In the genomic region with DNA sequence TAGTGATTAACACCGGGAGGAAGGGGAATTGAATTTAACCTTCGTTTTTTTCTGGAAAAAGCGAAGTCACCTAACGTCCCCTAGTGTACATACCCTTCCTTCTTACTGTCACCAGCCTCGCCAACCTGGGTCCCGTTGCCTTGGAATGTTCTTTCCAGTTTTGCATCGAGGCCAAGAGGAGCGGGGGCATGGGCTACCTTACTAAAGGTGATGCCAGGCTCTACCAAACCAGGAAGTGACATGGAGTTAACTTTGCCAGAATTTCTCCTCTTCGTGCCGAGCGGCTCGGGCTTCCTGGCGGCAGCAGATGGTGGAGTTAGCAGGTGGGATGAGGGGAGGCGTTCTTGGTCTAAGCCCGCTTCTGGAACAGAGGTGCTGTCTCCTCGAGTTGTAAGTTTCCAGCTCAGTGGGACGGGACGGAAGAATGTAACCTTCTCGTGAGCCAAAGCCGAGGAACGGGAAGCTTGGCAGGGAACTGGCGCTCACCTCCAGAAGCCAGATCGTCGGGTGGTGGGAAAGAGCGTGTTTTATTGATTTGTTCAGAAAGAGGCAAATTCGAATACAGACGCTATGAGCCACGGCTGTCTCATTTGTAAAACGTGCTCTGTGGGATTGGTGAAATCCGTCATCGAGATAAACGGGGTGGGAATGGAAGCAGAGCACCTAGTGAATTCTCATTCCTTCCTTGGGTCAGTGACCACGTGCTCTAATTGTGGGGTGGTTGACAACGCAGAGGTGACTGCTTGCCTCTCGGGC, we compare ENCODE assay signal across 7 cellular contexts. TPM values are rescaled to one million over a fixed set of nuclear protein-coding genes. Genes with fewer than 3 reads are reported as not detected.
DNase-seq lines count a peak whose midpoint lies in the region; ATAC-seq and TF ChIP-seq lines count a peak whose summit lies in the region.

No MANE protein-coding gene starts in this region.

- no peaks in the 10 kb centered on the region for H4K20me1 ChIP-seq in OCI-LY1 (ENCODE audit: insufficient read depth, low read length)

- H3K9ac ChIP-seq in ES-I3 (ENCODE audit: low read depth, low read length): peak overlapping the region; percentile 77
- H3K9ac ChIP-seq in OCI-LY1 (ENCODE audit: low read length): peak overlapping the region; percentile 78

- H3K27me3 ChIP-seq in OCI-LY1 (ENCODE audit: insufficient read depth, low read length) (no peaks in the 10 kb centered on the region), vagina (no peaks in the 10 kb centered on the region)

- intact Hi-C loops in vagina (cut with DNase I): no loop called here

- 0 out of 2 replicates have a peak, but pooled peaks cover 3% of the 10 kb centered on the region for H3F3A ChIP-seq in OCI-LY1 (ENCODE audit: insufficient read depth, low read length)

- TF ChIP-seq POLR2A in vagina (IDR thresholded peaks at IDR 0.05): no peak

- H3K9me3 ChIP-seq in ES-I3 (ENCODE audit: control insufficient read depth, insufficient read depth, low read length): no peaks in the 10 kb centered on the region
- no peaks in the 10 kb centered on the region for H3K9me3 ChIP-seq in OCI-LY1 (ENCODE audit: low read length)
- no peaks in the 10 kb centered on the region for H3K9me3 ChIP-seq in vagina

- 0 out of 2 replicates have a peak overlapping the region, but pooled peaks have one; percentile 6 for H2AFZ ChIP-seq in OCI-LY1 (ENCODE audit: low read length)

- peak; percentile 7 for ATAC-seq in GM21619 (IDR thresholded peaks at IDR 0.05; ENCODE audit: unreplicated experiment)

- H3K27ac ChIP-seq in OCI-LY1 (ENCODE audit: low read depth, low read length, poor library complexity, severe bottlenecking): peak overlapping the region; percentile 51
- H3K27ac ChIP-seq in cingulate gyrus (ENCODE audit: low read depth, low read length): peak overlapping the region; percentile 4
- H3K27ac ChIP-seq in vagina: peak overlapping the region; percentile 28

- TF ChIP-seq CTCF in OCI-LY1 (IDR thresholded peaks at IDR 0.05; ENCODE audit: low read length) (no peak), vagina (IDR thresholded peaks at IDR 0.05) (no peak)

- H3K79me2 ChIP-seq in OCI-LY1 (ENCODE audit: insufficient read depth, low read length): peaks cover 20% of the 10 kb centered on the region

- no peaks in the 10 kb centered on the region for H3K9me2 ChIP-seq in OCI-LY1 (ENCODE audit: low read depth, low read length)

- DNase-seq in midbrain (lab: John Stamatoyannopoulos, UW): peak; percentile 26
- DNase-seq in vagina (ENCODE audit: extremely low spot score in 2 of 2): no peak
- no peak for DNase-seq in central memory CD4-positive, alpha-beta T cell

- H3K4me2 ChIP-seq in OCI-LY1 (ENCODE audit: low read length): peak overlapping the region; percentile 90

- H3K36me3 ChIP-seq in ES-I3 (ENCODE audit: insufficient read depth, low read length) (no peaks in the 10 kb centered on the region), OCI-LY1 (ENCODE audit: insufficient read depth, low read length) (peaks cover 27% of the 10 kb centered on the region), vagina (peaks cover 0 to 5% of the 10 kb centered on the region in 2 donors)

- peaks cover 17% of the 10 kb centered on the region for H3K4me1 ChIP-seq in ES-I3 (ENCODE audit: insufficient read depth, low read length)
- peaks cover 54% of the 10 kb centered on the region for H3K4me1 ChIP-seq in OCI-LY1 (ENCODE audit: insufficient read depth, low read length, severe bottlenecking)
- H3K4me1 ChIP-seq in vagina: peaks cover 34% of the 10 kb centered on the region

- H3K4me3 ChIP-seq in OCI-LY1 (ENCODE audit: low read depth, low read length, poor library complexity, severe bottlenecking): peak overlapping the region; percentile 84
- peak overlapping the region; percentile 41 to 60 for H3K4me3 ChIP-seq in vagina

RNA-seq across cellular contexts. Expression of a gene that starts 0.5 kb away (rescaled TPM):
- 21.1 TPM for total RNA-seq in vagina

RNA-seq across cellular contexts. Expression of a gene that starts 2.5 kb away (rescaled TPM):
- total RNA-seq in vagina: 4.2 TPM
